ENCODE assay signal across 11 cellular contexts in genomic region chr10:46474746-46475320, GRCh38. TPM values are rescaled to one million over a fixed set of nuclear protein-coding genes. Genes with fewer than 3 reads are reported as not detected.
DNase-seq lines count a peak whose midpoint lies in the region; ATAC-seq, FAIRE-seq and TF ChIP-seq lines count a peak whose summit lies in the region.
"Not testable (repeated sequence)": the region's sequence is repeated elsewhere in the genome, so short reads cannot be mapped to it uniquely, and the experiment has no call there.
"Had no signal": no experiment of that assay in that cellular context is flagged by ENCODE, and none has a peak within 500 bp of the region (broad histone marks: within the 10 kb centered on the region; RNA-seq: fewer than 3 reads in every experiment).

No MANE protein-coding gene starts in this region.

- ATAC-seq in A549 (peak; percentile 86 to 87), left colon (peak; percentile 43)

- not testable (repeated sequence) for BruUV-seq in mammary epithelial cell (replicated peaks; lab: Mats Ljungman, UMichigan)

- intact Hi-C loops in mammary epithelial cell (cut with micrococcal nuclease); left colon (cut with DNase I, micrococcal nuclease); spleen (cut with DNase I; ENCODE audit: low total_unique reads): not testable (repeated sequence)

- H3K4me2 ChIP-seq in A549: peak overlapping the region; percentile 56; the same call in 2 of the 3 replicates
- not testable (repeated sequence) for H3K4me2 ChIP-seq in mammary epithelial cell (ENCODE audit: insufficient read depth, low read depth, low read length)

- not testable (repeated sequence) for H4K20me1 ChIP-seq in mammary epithelial cell (ENCODE audit: insufficient read depth, low read length)

- H3K4me3 ChIP-seq in A549; Peyer's patch; mammary epithelial cell (replicated peaks in 1 of 3; ENCODE audit: insufficient read depth in 1 of 3, low read depth in 2 of 3, low read length in 3 of 3); spleen: not testable (repeated sequence)

- not testable (repeated sequence) for H3K4me1 ChIP-seq in A549; Peyer's patch; mammary epithelial cell (ENCODE audit: insufficient read depth, low read length); spleen

- in situ Hi-C loops in mammary epithelial cell (cut with MboI; ENCODE audit: low sequenced_read_pairs in 2 of 2): not testable (repeated sequence)

- CTCF ChIA-PET in A549 (lab: Yijun Ruan, JAX); mammary epithelial cell (lab: Charles Lee; ENCODE audit: low non-redundant PET): not testable (repeated sequence)

- POLR2A ChIA-PET in A549 (lab: Yijun Ruan, JAX): not testable (repeated sequence)

- dilution Hi-C loops in mammary epithelial cell (cut with HindIII; ENCODE audit: low sequenced_read_pairs): not testable (repeated sequence)

- H3K79me2 ChIP-seq in mammary epithelial cell (ENCODE audit: insufficient read depth, low read length): not testable (repeated sequence)

- peak in 1 of 2 experiments; percentile 27 for DNase-seq in A549 (ENCODE audit: low read depth in 1 of 2, low spot score in 1 of 2)
- not testable (repeated sequence) for DNase-seq in HTR-8/SVneo (ENCODE audit: insufficient read length, low spot score); left colon
- peak in 2 of 3 donors; percentile 26 to 45 for DNase-seq in Peyer's patch
- peak; percentile 14 for DNase-seq in mammary epithelial cell
- peak; percentile 0 for DNase-seq in glomerular visceral epithelial cell (ENCODE audit: extremely low spot score)
- peak; percentile 20 for DNase-seq in spleen

- FAIRE-seq in A549 (lab: Jason Lieb, UNC) (peak; percentile 98), HTR-8/SVneo (lab: Jason Lieb, UNC) (peak; percentile 71)

- H3K9ac ChIP-seq in mammary epithelial cell (ENCODE audit: insufficient read depth, low read length): not testable (repeated sequence)

- TF ChIP-seq POLR2A in A549 (IDR thresholded peaks at IDR 0.05; ENCODE audit: low read length); Peyer's patch (IDR thresholded peaks at IDR 0.05); spleen (IDR thresholded peaks at IDR 0.05): not testable (repeated sequence)

- not testable (repeated sequence) for H2AFZ ChIP-seq in mammary epithelial cell (ENCODE audit: low read depth, low read length)

- TF ChIP-seq EP300 in A549 (IDR thresholded peaks at IDR 0.05): not testable (repeated sequence)

- WGBS in A549 (ENCODE audit: missing lambda C conversion rate): 45% methylated on average over 1 of the region's 3 CpGs
- WGBS in mammary epithelial cell (ENCODE audit: low coverage, missing lambda C conversion rate): 10% methylated on average over 2 of the region's 3 CpGs
- 63 to 100% (median 86%) methylated on average over 1 to 3 of the region's 3 CpGs; no CpG with 5 or more reads in 1 of the 5 donors for WGBS in spleen, 5 donors

- H3K9me3 ChIP-seq in A549; Peyer's patch; mammary epithelial cell (replicated peaks; ENCODE audit: insufficient read depth, low read length); spleen: not testable (repeated sequence)

- 0 out of 5 replicates have a peak, but pooled peaks of 1 of the 2 experiments have one; percentile 7 for TF ChIP-seq RAD21 in A549 (conservative IDR thresholded peaks at IDR 0.05 in 1 of 2, IDR thresholded peaks at IDR 0.05 in 1 of 2)

- not testable (repeated sequence) for TF ChIP-seq CTCF in A549 (IDR thresholded peaks at IDR 0.05); Peyer's patch (IDR thresholded peaks at IDR 0.05); mammary epithelial cell (conservative IDR thresholded peaks at IDR 0.05 in 1 of 2, IDR thresholded peaks at IDR 0.05 in 1 of 2; ENCODE audit: extremely low read depth in 1 of 2, insufficient read depth in 1 of 2, low read depth in 1 of 2, low read length in 2 of 2); spleen (IDR thresholded peaks at IDR 0.05 in 8 of 11, conservative IDR thresholded peaks at IDR 0.05 in 3 of 11)

- H3K27me3 ChIP-seq in Peyer's patch; mammary epithelial cell (ENCODE audit: insufficient read depth, low read length); spleen (replicated peaks in 1 of 7): not testable (repeated sequence)

- not testable (repeated sequence) for H3K36me3 ChIP-seq in Peyer's patch; mammary epithelial cell (ENCODE audit: insufficient read depth, low read length); spleen

- H3K27ac ChIP-seq in A549: peak overlapping the region; percentile 70 to 74; a peak in 5 of 6 replicates
- H3K27ac ChIP-seq in Peyer's patch: peak overlapping the region in 1 of 4 donors; percentile 44
- H3K27ac ChIP-seq in mammary epithelial cell (ENCODE audit: insufficient read depth, low read depth, low read length); spleen: not testable (repeated sequence)

TF ChIP-seq in A549, 52 proteins besides CTCF, POLR2A, EP300 and RAD21:
- TF ChIP-seq GATA3 (IDR thresholded peaks at IDR 0.05; ENCODE audit: borderline replicate concordance): 0 out of 2 replicates have a peak, but pooled peaks have one; percentile 31
- 0 out of 2 replicates have a peak, but pooled peaks have one; percentile 13 for TF ChIP-seq MAX (IDR thresholded peaks at IDR 0.05)

RNA-seq across cellular contexts. Expression of gene NPY4R, which starts 9.1 kb away (rescaled TPM):
- polyA plus RNA-seq in A549 (2011; rRNA removed) (92.3 and 155 TPM in 2 replicates), A549 (2017; fragmentation: RNase III; extraction: RNeasy Plus Mini Kit Qiagen cat#74134 plus additional on column Dnase treatment) (71.6 to 79.6 TPM (median 76.1 TPM) in 3 replicates), mammary epithelial cell (0.37 TPM), spleen (not detected)
- 184 and 202 TPM in 2 replicates for polyA plus RNA-seq in A549 (2012; cell fraction: cytosol; rRNA removed)
- 317 and 331 TPM in 2 replicates for polyA plus RNA-seq in A549 (2012; cell fraction: nucleus; rRNA removed)
- polyA minus RNA-seq in A549 (2011; rRNA and poly(A)+ RNA removed): 433 and 504 TPM in 2 replicates
- total RNA-seq in Peyer's patch (1 to 10 TPM in 2 of 4 donors, not detected in 2; 1.5 to 1.9 TPM), mammary epithelial cell (under 1 TPM in 1 of 2 donors, not detected in 1; 0.38 TPM), left colon (1 to 10 TPM; 3.1 to 9.5 TPM), spleen (not detected)
- not detected for polyA minus RNA-seq in mammary epithelial cell
- total RNA-seq: CD4-positive, CD25-positive, alpha-beta regulatory T cell; H4; HepG2; K562 had no signal
- polyA plus RNA-seq: CD4-positive, CD25-positive, alpha-beta regulatory T cell; HepG2; K562 had no signal
